Comparison of ENCODE assay signal across 8 cellular contexts in genomic region chr10:110425684-110426293, GRCh38.
DNase-seq lines count a peak whose midpoint lies in the region; ATAC-seq and TF ChIP-seq lines count a peak whose summit lies in the region.

No MANE protein-coding gene starts in this region.

- peak overlapping the region; percentile 8 for H3K4me3 Mint-ChIP-seq in osteocyte (ENCODE audit: unreplicated experiment)

- ATAC-seq in GM18498 (IDR thresholded peaks at IDR 0.05; ENCODE audit: unreplicated experiment), result peak; percentile 73
- no peak for ATAC-seq in left ventricle myocardium superior

- TF ChIP-seq CTCF in HFF-Myc (IDR thresholded peaks at IDR 0.05; ENCODE audit: low read depth, low read length, missing control alignments), result no peak
- TF ChIP-seq CTCF in astrocyte of the cerebellum (IDR thresholded peaks at IDR 0.05; ENCODE audit: low read depth, low read length, missing control alignments), result no peak
- TF ChIP-seq CTCF in osteocyte (IDR thresholded peaks at IDR 0.05), result no peak

- no peaks in the 10 kb centered on the region for H3K27me3 Mint-ChIP-seq in osteocyte (ENCODE audit: unreplicated experiment)

- H3K4me3 ChIP-seq in HFF-Myc (replicated peaks; ENCODE audit: low read depth, low read length) (no peak overlapping the region), astrocyte of the cerebellum (ENCODE audit: low read depth, low read length) (no peak overlapping the region)

- H3K9me3 Mint-ChIP-seq in osteocyte (ENCODE audit: unreplicated experiment), result no peaks in the 10 kb centered on the region

- H3K4me1 Mint-ChIP-seq in osteocyte (ENCODE audit: unreplicated experiment), result peaks cover 52% of the 10 kb centered on the region

- DNase-seq in HFF-Myc (ENCODE audit: extremely low read depth, low read depth), result peak; percentile 71
- peak; percentile 81 for DNase-seq in NOMO-1 treated with DMSO at 0.1 percent for 48 hours (lab: John Stamatoyannopoulos, UW; ENCODE audit: unreplicated experiment)
- peak; percentile 87 for DNase-seq in astrocyte of the cerebellum (ENCODE audit: low read depth)
- DNase-seq in osteocyte (ENCODE audit: extremely low spot score, unreplicated experiment), result no peak
- no peak for DNase-seq in NCI-H345 treated with DMSO at 0.1 percent for 48 hours (lab: John Stamatoyannopoulos, UW; ENCODE audit: unreplicated experiment)
- no peak for DNase-seq in NCI-H1092 treated with DMSO at 0.1 percent for 48 hours (lab: John Stamatoyannopoulos, UW)
- no peak for DNase-seq in left ventricle myocardium superior

- intact Hi-C loops in left ventricle myocardium superior (cut with micrococcal nuclease), result no loop called here

- no peaks in the 10 kb centered on the region for H3K36me3 Mint-ChIP-seq in osteocyte (ENCODE audit: unreplicated experiment)

- peak overlapping the region; percentile 96 for H3K27ac Mint-ChIP-seq in osteocyte (ENCODE audit: unreplicated experiment)

- in situ Hi-C loops in astrocyte of the cerebellum (cut with HindIII; ENCODE audit: low sequenced_read_pairs), result no loop called here

Comparison
In these comparisons a context has a peak if more than half of its experiments do, and no peak if none do; other contexts are left out.
1. DNase-seq: peak in HFF-Myc (single experiment), NOMO-1 treated with DMSO at 0.1 percent for 48 hours (single experiment) and astrocyte of the cerebellum (single experiment); none in osteocyte (single experiment), NCI-H345 treated with DMSO at 0.1 percent for 48 hours (single experiment), NCI-H1092 treated with DMSO at 0.1 percent for 48 hours (single experiment) and left ventricle myocardium superior (single experiment).